In genomic region chr13:30143671-30144400, GRCh38 we compare ENCODE assay signal across 10 cellular contexts.
A peak's percentile ranks its signal among the peaks of the same experiment; 100 is the strongest.
DNase-seq lines count a peak whose midpoint lies in the region; ATAC-seq and TF ChIP-seq lines count a peak whose summit lies in the region.
"Had no signal": no experiment of that assay in that cellular context is flagged by ENCODE, and none has a peak within 500 bp of the region (broad histone marks: within the 10 kb centered on the region; RNA-seq: fewer than 3 reads in every experiment).

No MANE protein-coding gene starts in this region.

- H3K4me3 ChIP-seq in fibroblast of mammary gland (ENCODE audit: control insufficient read depth, low read depth, low read length) = no peak overlapping the region
- H3K4me3 ChIP-seq in suprapubic skin = no peak overlapping the region
- no peak overlapping the region for H3K4me3 ChIP-seq in H7 (ENCODE audit: insufficient read depth, low read depth, low read length)
- H3K4me3 ChIP-seq in mucosa of descending colon = no peak overlapping the region
- H3K4me3 ChIP-seq: thoracic aorta had no signal

- peak overlapping the region; percentile 93 for H3K27ac Mint-ChIP-seq in activated CD4-positive, alpha-beta T cell treated with anti-CD3 and anti-CD28 coated beads, Interleukin-2, amount 10 ng/mL, durations not matched to agents 24 days and 14 days
- no peak overlapping the region for H3K27ac Mint-ChIP-seq in WTC11

- intact Hi-C loops in activated CD4-positive, alpha-beta T cell treated with anti-CD3 and anti-CD28 coated beads, Interleukin-2, amount 10 ng/mL, durations not matched to agents 24 days and 14 days (cut with micrococcal nuclease) = loop anchor here (2.0 to 10.0 kb wide), 2 partner anchors 15 to 111 kb away; no protein-coding TSS in a partner anchor
- intact Hi-C loops in mucosa of descending colon (cut with DNase I, micrococcal nuclease) = no loop called here

- H3K4me1 ChIP-seq in suprapubic skin (peaks cover 20% of the 10 kb centered on the region), mucosa of descending colon (ENCODE audit: low read depth) (no peaks in the 10 kb centered on the region)

- H3K36me3 ChIP-seq in suprapubic skin = no peaks in the 10 kb centered on the region
- no peaks in the 10 kb centered on the region for H3K36me3 ChIP-seq in H7 (replicated peaks; ENCODE audit: control insufficient read depth, insufficient read depth, low read length)
- H3K36me3 ChIP-seq in mucosa of descending colon (ENCODE audit: low read depth) = no peaks in the 10 kb centered on the region
- H3K36me3 ChIP-seq: thoracic aorta had no signal

- TF ChIP-seq POLR2A in suprapubic skin (IDR thresholded peaks at IDR 0.05) = no peak

- CTCF ChIA-PET in WTC11 (lab: Charles Lee) = interaction anchor here (1.0 kb wide), 1 partner anchor 11 kb away, joined by 3 read pairs; no protein-coding TSS in a partner anchor

- POLR2A ChIA-PET in WTC11 (lab: Charles Lee) = no interaction called here

- peaks cover 6% of the 10 kb centered on the region for H3K9me3 Mint-ChIP-seq in activated CD4-positive, alpha-beta T cell treated with anti-CD3 and anti-CD28 coated beads, Interleukin-2, amount 10 ng/mL, durations not matched to agents 24 days and 14 days
- H3K9me3 Mint-ChIP-seq in WTC11 = peaks cover 21% of the 10 kb centered on the region

- no peak for TF ChIP-seq CTCF in WTC11 (IDR thresholded peaks at IDR 0.05)
- no peak for TF ChIP-seq CTCF in fibroblast of mammary gland (conservative IDR thresholded peaks at IDR 0.05; ENCODE audit: control insufficient read depth, insufficient read depth, low read depth, low read length)
- TF ChIP-seq CTCF in suprapubic skin (IDR thresholded peaks at IDR 0.05) = no peak
- TF ChIP-seq CTCF in mucosa of descending colon (IDR thresholded peaks at IDR 0.05) = no peak

- TF ChIP-seq EP300 in suprapubic skin (IDR thresholded peaks at IDR 0.05) = no peak

- peak overlapping the region; percentile 51 for H3K4me3 Mint-ChIP-seq in activated CD4-positive, alpha-beta T cell treated with anti-CD3 and anti-CD28 coated beads, Interleukin-2, amount 10 ng/mL, durations not matched to agents 24 days and 14 days
- no peak overlapping the region for H3K4me3 Mint-ChIP-seq in WTC11

- no peaks in the 10 kb centered on the region for H3K27me3 ChIP-seq in suprapubic skin
- no peaks in the 10 kb centered on the region for H3K27me3 ChIP-seq in H7 (ENCODE audit: control insufficient read depth, insufficient read depth, low read length)

- ATAC-seq in WTC11 (no peak), mucosa of descending colon (no peak), HG02884 (IDR thresholded peaks at IDR 0.05; ENCODE audit: unreplicated experiment) (no peak)

- H3K27ac ChIP-seq in suprapubic skin = peak overlapping the region; percentile 84
- H3K27ac ChIP-seq: thoracic aorta had no signal

- H3K36me3 Mint-ChIP-seq in activated CD4-positive, alpha-beta T cell treated with anti-CD3 and anti-CD28 coated beads, Interleukin-2, amount 10 ng/mL, durations not matched to agents 24 days and 14 days (ENCODE audit: low read depth) = peaks cover 5% of the 10 kb centered on the region
- no peaks in the 10 kb centered on the region for H3K36me3 Mint-ChIP-seq in WTC11

- peaks cover 66% of the 10 kb centered on the region for H3K4me1 Mint-ChIP-seq in activated CD4-positive, alpha-beta T cell treated with anti-CD3 and anti-CD28 coated beads, Interleukin-2, amount 10 ng/mL, durations not matched to agents 24 days and 14 days
- H3K4me1 Mint-ChIP-seq in WTC11 = peaks cover 5% of the 10 kb centered on the region; the same call in 1 of the 2 replicates

- peaks cover 2% of the 10 kb centered on the region for H3K27me3 Mint-ChIP-seq in activated CD4-positive, alpha-beta T cell treated with anti-CD3 and anti-CD28 coated beads, Interleukin-2, amount 10 ng/mL, durations not matched to agents 24 days and 14 days
- no peaks in the 10 kb centered on the region; the same call in 1 of the 2 replicates for H3K27me3 Mint-ChIP-seq in WTC11 (ENCODE audit: low read depth)

- 72% methylated on average over 5 of the region's 5 CpGs for WGBS in suprapubic skin

- peak; percentile 68 for DNase-seq in activated CD4-positive, alpha-beta T cell treated with anti-CD3 and anti-CD28 coated beads, Interleukin-2, amount 10 ng/mL, durations not matched to agents 24 days and 14 days
- no peak for DNase-seq in activated CD4-positive, alpha-beta T cell treated with anti-CD3 and anti-CD28 coated beads, Interleukin-2, amount 50 U/mL, for 1 hour
- no peak for DNase-seq in WTC11 (ENCODE audit: low spot score)
- DNase-seq in fibroblast of mammary gland (ENCODE audit: low read depth) = peak; percentile 75
- DNase-seq in suprapubic skin (ENCODE audit: low spot score in 2 of 2) = peak in 1 of 2 donors; percentile 45
- DNase-seq in H7 = no peak
- no peak for DNase-seq in mucosa of descending colon
- DNase-seq: NCI-H1436 treated with DMSO at 0.1 percent for 48 hours had no signal

- H3K9me3 ChIP-seq in suprapubic skin = no peaks in the 10 kb centered on the region
- no peaks in the 10 kb centered on the region for H3K9me3 ChIP-seq in mucosa of descending colon
- H3K9me3 ChIP-seq: thoracic aorta had no signal

TF ChIP-seq in WTC11, 78 proteins besides CTCF, POLR2A, EP300 and RAD21:
- no peak for TF ChIP-seq ZNF416 (CRISPR knock-in tag; IDR thresholded peaks at IDR 0.05)
- peak; percentile 71 for TF ChIP-seq USF2 (CRISPR knock-in tag; IDR thresholded peaks at IDR 0.05)
- TF ChIP-seq ZNF317 (CRISPR knock-in tag; IDR thresholded peaks at IDR 0.05; ENCODE audit: borderline replicate concordance, low read depth) = no peak

Comparison
In these comparisons a context has a peak if more than half of its experiments do, and no peak if none do; other contexts are left out.
1. DNase-seq: peak in activated CD4-positive, alpha-beta T cell treated with anti-CD3 and anti-CD28 coated beads, Interleukin-2, amount 10 ng/mL, durations not matched to agents 24 days and 14 days (single experiment) and fibroblast of mammary gland (single experiment); none in activated CD4-positive, alpha-beta T cell treated with anti-CD3 and anti-CD28 coated beads, Interleukin-2, amount 50 U/mL, for 1 hour (single experiment), WTC11 (single experiment), H7 (single experiment) and mucosa of descending colon (0 of 3).